Comparison of ENCODE assay signal across 24 cellular contexts in genomic region chr16:88074041-88074440, GRCh38.
"Had no signal": no experiment of that assay in that cellular context is flagged by ENCODE, and none has a peak within 500 bp of the region (broad histone marks: within the 10 kb centered on the region; RNA-seq: fewer than 3 reads in every experiment).

No MANE protein-coding gene starts in this region.

- H3K4me3 Mint-ChIP-seq: activated CD4-positive, alpha-beta memory T cell treated with anti-CD3 and anti-CD28 coated beads for 36 hours; activated naive CD8-positive, alpha-beta T cell treated with anti-CD3 and anti-CD28 coated beads, Interleukin-2, amount 50 U/mL, for 24 hours; activated T-cell treated with anti-CD3 and anti-CD28 coated beads, Interleukin-2, amount 50 U/mL, for 4 hours; brain; T-helper 17 cell; WTC11 had no signal

- H3K4me1 Mint-ChIP-seq: WTC11 had no signal

- H3K4me3 ChIP-seq: K562, Peyer's patch had no signal

- H3K9me3 Mint-ChIP-seq: activated CD4-positive, alpha-beta memory T cell treated with anti-CD3 and anti-CD28 coated beads for 36 hours; activated naive CD4-positive, alpha-beta T cell treated with anti-CD3 and anti-CD28 coated beads, Interleukin-2, amount 50 U/mL, for 72 hours; activated naive CD8-positive, alpha-beta T cell treated with anti-CD3 and anti-CD28 coated beads, Interleukin-2, amount 50 U/mL, for 24 hours; activated T-cell treated with anti-CD3 and anti-CD28 coated beads, Interleukin-2, amount 50 U/mL, for 4 hours; WTC11 had no signal

- H3K9me3 ChIP-seq: Peyer's patch had no signal

- H3K27ac Mint-ChIP-seq: activated CD4-positive, alpha-beta memory T cell treated with anti-CD3 and anti-CD28 coated beads for 36 hours; activated naive CD8-positive, alpha-beta T cell treated with anti-CD3 and anti-CD28 coated beads, Interleukin-2, amount 50 U/mL, for 24 hours; T-helper 17 cell; WTC11 had no signal

- H3K27me3 ChIP-seq: Peyer's patch had no signal

- DNase-seq: activated CD4-positive, alpha-beta memory T cell treated with anti-CD3 and anti-CD28 coated beads for 36 hours; activated CD4-positive, alpha-beta T cell treated with anti-CD3 and anti-CD28 coated beads for 48 hours; activated CD4-positive, CD25-positive, alpha-beta regulatory T cell treated with anti-CD3 and anti-CD28 coated beads, Interleukin-2, amount 50 U/mL, for 72 hours; activated CD8-positive, alpha-beta memory T cell treated with anti-CD3 and anti-CD28 coated beads for 24 hours; activated effector memory CD4-positive, alpha-beta T cell treated with anti-CD3 and anti-CD28 coated beads, Interleukin-2, amount 50 U/mL, for 16 hours; activated naive CD4-positive, alpha-beta T cell treated with Interleukin-2 at 50 U/mL for 16 hours; activated naive CD8-positive, alpha-beta T cell treated with anti-CD3 and anti-CD28 coated beads, Interleukin-2, amount 50 U/mL, for 24 hours; activated T-cell treated with anti-CD3 and anti-CD28 coated beads, Interleukin-2, amount 50 U/mL, for 4 hours; amniotic stem cell; Karpas-422; NCI-H1105 treated with DMSO at 0.1 percent for 48 hours; NCI-H1436 treated with DMSO at 0.1 percent for 48 hours; NCI-H187; NCI-H2081; NCI-H446; NCI-H524; SIG-M5; T-helper 17 cell; T-helper 9 cell had no signal

- H3K27ac ChIP-seq: Peyer's patch had no signal

- H3K27me3 Mint-ChIP-seq: activated CD4-positive, alpha-beta memory T cell treated with anti-CD3 and anti-CD28 coated beads for 36 hours; activated naive CD8-positive, alpha-beta T cell treated with anti-CD3 and anti-CD28 coated beads, Interleukin-2, amount 50 U/mL, for 24 hours; T-helper 17 cell had no signal
